ENCODE assay signal across 17 cellular contexts in genomic region chr5:95871407-95871806, GRCh38.
"Had no signal": no experiment of that assay in that cellular context is flagged by ENCODE, and none has a peak within 500 bp of the region (broad histone marks: within the 10 kb centered on the region; RNA-seq: fewer than 3 reads in every experiment).

No MANE protein-coding gene starts in this region.

- H3K27me3 Mint-ChIP-seq: naive thymus-derived CD4-positive, alpha-beta T cell; T-cell had no signal

- H3K27me3 ChIP-seq: body of pancreas, foreskin keratinocyte, hepatocyte, ovary, right lobe of liver, testis, upper lobe of left lung had no signal

- H2AFZ ChIP-seq: hepatocyte had no signal

- H3K36me3 Mint-ChIP-seq: T-cell had no signal

- H3K4me1 ChIP-seq: testis had no signal

- ATAC-seq: body of pancreas; foreskin keratinocyte; left cardiac atrium; naive thymus-derived CD4-positive, alpha-beta T cell; right lobe of liver; SK-N-SH treated with all-trans-retinoic acid at 6 μM for 48 hours; T-cell had no signal

- H3K9me3 Mint-ChIP-seq: T-cell had no signal

- H3K4me2 ChIP-seq: hepatocyte had no signal

- DNase-seq: activated naive CD8-positive, alpha-beta T cell treated with anti-CD3 and anti-CD28 coated beads, Interleukin-2, amount 10 ng/mL, durations not matched to agents 7 days and 5 days; body of pancreas; foreskin keratinocyte; left cardiac atrium; mesendoderm; naive thymus-derived CD4-positive, alpha-beta T cell; ovary; right lobe of liver; SIG-M5; small intestine; stimulated activated CD4-positive, alpha-beta T cell treated with anti-CD3 and anti-CD28 coated beads, Interleukin-15, amount 100 ng/mL, for 24 hours; stimulated activated CD4-positive, alpha-beta T cell treated with anti-CD3 and anti-CD28 coated beads, Interleukin-2, amount 100 ng/mL, for 48 hours; T-cell; testis; upper lobe of left lung had no signal

- H3K4me3 ChIP-seq: body of pancreas, hepatocyte, ovary, right lobe of liver, testis, upper lobe of left lung had no signal

- H3K9me3 ChIP-seq: body of pancreas, ovary, right lobe of liver, testis, upper lobe of left lung had no signal

- H3K79me2 ChIP-seq: hepatocyte had no signal

- H3K27ac ChIP-seq: ovary had no signal

- H3K27ac Mint-ChIP-seq: T-cell had no signal

- H3K36me3 ChIP-seq: ovary, right lobe of liver, upper lobe of left lung had no signal
